ENCODE assay signal across 8 cellular contexts in the genomic region with DNA sequence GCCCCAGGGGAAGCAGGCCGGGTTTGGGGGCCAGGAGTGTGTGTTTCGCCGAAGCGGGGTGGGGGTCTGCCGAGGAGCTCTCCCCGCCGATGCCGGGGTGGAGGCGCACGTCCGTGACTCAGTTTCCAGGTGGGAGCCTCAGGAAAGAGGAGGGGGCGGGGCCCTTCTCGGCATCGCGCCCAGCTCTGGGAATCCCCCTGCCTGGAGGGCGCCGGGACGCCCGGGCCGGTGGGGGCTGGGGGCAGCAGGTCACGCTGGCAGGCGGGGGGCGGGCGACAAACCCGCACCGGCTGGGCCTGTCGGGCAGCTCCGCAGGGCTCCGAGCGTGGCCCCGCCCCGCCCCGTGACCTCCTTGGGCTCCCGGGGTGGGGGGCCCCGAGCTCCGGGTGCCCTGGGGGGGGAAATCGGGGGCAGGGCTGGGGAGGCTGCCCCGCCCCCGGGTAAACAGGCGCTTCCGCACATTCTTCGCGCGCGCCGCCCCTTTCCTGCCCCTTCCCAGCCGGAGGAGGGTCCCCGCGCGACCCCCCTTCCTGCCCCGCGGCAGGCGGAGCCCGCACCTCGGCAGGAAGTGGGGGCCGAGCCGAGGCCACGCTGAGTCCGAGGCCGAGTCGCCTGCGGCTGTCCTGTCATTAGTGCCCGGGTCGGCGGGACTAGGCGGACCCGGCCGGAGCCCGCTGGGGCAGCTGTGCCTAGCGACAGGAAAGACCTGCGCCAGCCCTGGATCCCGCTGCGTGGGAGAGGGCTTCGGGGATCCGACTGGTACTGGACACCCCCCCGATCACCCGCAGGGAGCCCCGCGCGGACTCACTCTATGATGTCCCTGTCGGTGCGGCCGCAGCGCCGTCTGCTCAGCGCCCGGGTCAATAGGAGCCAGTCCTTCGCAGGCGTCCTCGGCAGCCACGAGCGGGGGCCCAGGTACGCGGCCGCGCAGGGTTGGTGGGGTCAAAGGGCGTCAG. TPM values are rescaled to one million over a fixed set of nuclear protein-coding genes. Genes with fewer than 3 reads are reported as not detected.
DNase-seq lines count a peak whose midpoint lies in the region; ATAC-seq and TF ChIP-seq lines count a peak whose summit lies in the region.

No MANE protein-coding gene starts in this region.

- no peaks in the 10 kb centered on the region for H3K9me3 ChIP-seq in muscle layer of duodenum (ENCODE audit: control insufficient read depth in 1 of 2, low read length in 2 of 2)
- H3K9me3 ChIP-seq in thoracic aorta: no peaks in the 10 kb centered on the region

- H3K36me3 ChIP-seq in muscle layer of duodenum (ENCODE audit: control insufficient read depth in 1 of 2, insufficient read depth in 2 of 2, low read length in 2 of 2): peaks cover 28 to 31% of the 10 kb centered on the region in 2 donors
- peaks cover 25% of the 10 kb centered on the region for H3K36me3 ChIP-seq in thoracic aorta

- DNase-seq in ELF-1 (ENCODE audit: low read depth, low spot score) (peak; percentile 56), epithelial cell of prostate (ENCODE audit: low read depth, low spot score) (no peak), thoracic aorta (ENCODE audit: low spot score) (no peak), NCI-H2081 treated with DMSO at 0.1 percent for 48 hours (lab: John Stamatoyannopoulos, UW) (no peak), SHP77 treated with DMSO at 0.1 percent for 48 hours (lab: John Stamatoyannopoulos, UW) (no peak)
- DNase-seq in activated CD8-positive, alpha-beta memory T cell treated with anti-CD3 and anti-CD28 coated beads for 4 hours (ENCODE audit: low read depth in 2 of 2): peak; percentile 27 to 48

- TF ChIP-seq CTCF in thoracic aorta (IDR thresholded peaks at IDR 0.05): no peak

- peak overlapping the region; percentile 68 for H3K27ac ChIP-seq in epithelial cell of prostate
- peak overlapping the region; percentile 31 for H3K27ac ChIP-seq in muscle layer of duodenum (ENCODE audit: low read length)
- peak overlapping the region; percentile 4 to 67 for H3K27ac ChIP-seq in thoracic aorta

- H3K4me1 ChIP-seq in muscle layer of duodenum (ENCODE audit: control insufficient read depth in 1 of 2, insufficient read depth in 2 of 2, low read length in 2 of 2) (peaks cover 4 to 18% of the 10 kb centered on the region in 2 donors), thoracic aorta (ENCODE audit: control insufficient read depth in 1 of 2, low read depth in 2 of 2) (peaks cover 14 to 36% of the 10 kb centered on the region in 2 donors)

- H3K4me3 ChIP-seq in muscle layer of duodenum (ENCODE audit: low read depth in 1 of 2, low read length in 2 of 2): peak overlapping the region; percentile 39 to 73
- H3K4me3 ChIP-seq in thoracic aorta: peak overlapping the region; percentile 90

- ATAC-seq in HG03354 (IDR thresholded peaks at IDR 0.05; ENCODE audit: poor library complexity, severe bottlenecking, unreplicated experiment) (peak; percentile 43), thoracic aorta (ENCODE audit: insufficient number of reproducible peaks, low FRiP score, low read depth) (no peak)

- no peaks in the 10 kb centered on the region for H3K27me3 ChIP-seq in muscle layer of duodenum (ENCODE audit: low read depth, low read length)
- no peaks in the 10 kb centered on the region for H3K27me3 ChIP-seq in thoracic aorta (replicated peaks; ENCODE audit: insufficient read depth)

RNA-seq across cellular contexts. Expression of a gene that starts 9.3 kb away (rescaled TPM):
- 100 to 1,000 TPM in 1 of 2 donors, 10 to 100 TPM in 1; 98.0 to 101 TPM for total RNA-seq in thoracic aorta

RNA-seq across cellular contexts. Expression of a gene that starts 24.4 kb away (rescaled TPM):
- total RNA-seq in thoracic aorta: 10 to 100 TPM; 23.0 to 26.7 TPM

RNA-seq across cellular contexts. Expression of a gene that starts 54.6 kb away (rescaled TPM):
- total RNA-seq in thoracic aorta: not detected

RNA-seq across cellular contexts. Expression of a gene that starts 57.0 kb away (rescaled TPM):
- total RNA-seq in thoracic aorta: 10 to 100 TPM; 68.6 to 72.7 TPM

Comparison
In these comparisons a context has a peak if more than half of its experiments do, and no peak if none do; other contexts are left out.
1. DNase-seq: peak in ELF-1 (single experiment) and activated CD8-positive, alpha-beta memory T cell treated with anti-CD3 and anti-CD28 coated beads for 4 hours (2 of 2); none in epithelial cell of prostate (single experiment), thoracic aorta (single experiment), NCI-H2081 treated with DMSO at 0.1 percent for 48 hours (single experiment) and SHP77 treated with DMSO at 0.1 percent for 48 hours (single experiment).
2. Peak in every context shown above with its lines, with median percentiles within 50 percentile points of each other: H3K27ac ChIP-seq.